In genomic region chr12:65619018-65619417, GRCh38 we compare ENCODE assay signal across 15 cellular contexts.
DNase-seq lines count a peak whose midpoint lies in the region; ATAC-seq and TF ChIP-seq lines count a peak whose summit lies in the region.
"Had no signal": no experiment of that assay in that cellular context is flagged by ENCODE, and none has a peak within 500 bp of the region (broad histone marks: within the 10 kb centered on the region; RNA-seq: fewer than 3 reads in every experiment).

No MANE protein-coding gene starts in this region.

- no peak for TF ChIP-seq POLR2A in stomach (IDR thresholded peaks at IDR 0.05)

- no peak overlapping the region for H3K4me3 Mint-ChIP-seq in stimulated activated naive CD8-positive, alpha-beta T cell treated with anti-CD3 and anti-CD28 coated beads, Interleukin-15, Interleukin-2, amounts not matched to agents 100 ng/mL and 50 ng/mL, for 24 hours
- H3K4me3 Mint-ChIP-seq: CD8-positive, alpha-beta memory T cell had no signal

- H3K27me3 ChIP-seq in Panc1 (ENCODE audit: control insufficient read depth, insufficient read depth, low read length) (no peaks in the 10 kb centered on the region), stomach (peaks cover 0 to 12% (median 0%) of the 10 kb centered on the region in 3 donors)
- H3K27me3 ChIP-seq: BE2C had no signal

- H3K27me3 Mint-ChIP-seq in stimulated activated naive CD8-positive, alpha-beta T cell treated with anti-CD3 and anti-CD28 coated beads, Interleukin-15, Interleukin-2, amounts not matched to agents 100 ng/mL and 50 ng/mL, for 24 hours = peaks cover 26% of the 10 kb centered on the region

- POLR2A ChIA-PET in Panc1 (lab: Charles Lee) = no interaction called here

- intact Hi-C loops in Panc1 (cut with micrococcal nuclease; ENCODE audit: unreplicated experiment) (no loop called here), stomach (cut with DNase I; ENCODE audit: low total_unique reads) (no loop called here)

- H3K27ac ChIP-seq in Panc1 (ENCODE audit: low read length) (peak overlapping the region; percentile 31; the same call in 1 of the 2 replicates), mesodermal cell (ENCODE audit: low read depth, low read length, severe bottlenecking) (peak overlapping the region; percentile 25), stomach (no peak overlapping the region)

- no peaks in the 10 kb centered on the region; the same call in 1 of the 2 replicates for H3K9me3 ChIP-seq in Panc1 (ENCODE audit: control insufficient read depth, insufficient read depth, low read depth, low read length)
- no peaks in the 10 kb centered on the region for H3K9me3 ChIP-seq in mesodermal cell (ENCODE audit: control insufficient read depth, low read length)
- H3K9me3 ChIP-seq in stomach = no peaks in the 10 kb centered on the region
- H3K9me3 ChIP-seq: BE2C had no signal

- peaks cover 5% of the 10 kb centered on the region for H3K4me1 Mint-ChIP-seq in stimulated activated naive CD8-positive, alpha-beta T cell treated with anti-CD3 and anti-CD28 coated beads, Interleukin-15, Interleukin-2, amounts not matched to agents 100 ng/mL and 50 ng/mL, for 24 hours (ENCODE audit: low read depth)
- H3K4me1 Mint-ChIP-seq: CD8-positive, alpha-beta memory T cell had no signal

- in situ Hi-C loops in Panc1 (cut with HindIII; ENCODE audit: low pct_unique_long_range_greater_than_20kb, low sequenced_read_pairs) = no loop called here

- BruUV-seq in Panc1 (replicated peaks; lab: Mats Ljungman, UMichigan) = no TSS peak

- no peak for DNase-seq in stimulated activated naive CD8-positive, alpha-beta T cell treated with anti-CD3 and anti-CD28 coated beads, Interleukin-15, Interleukin-2, amounts not matched to agents 100 U/mL and 50 U/mL, for 24 hours
- DNase-seq in Panc1 (ENCODE audit: low read depth, low spot score) (no peak), LoVo (ENCODE audit: low spot score) (no peak), stomach (no peak)
- DNase-seq: BE2C; CD8-positive, alpha-beta memory T cell; GF-D8; HCEC 1CT; NCI-H1092; NCI-H2227 treated with DMSO at 0.1 percent for 48 hours; NCI-H524 treated with DMSO at 0.1 percent for 48 hours; NK-92 treated with Interleukin-12 subunit alpha and Interleukin-12 subunit beta, amount 100 ng/mL, for 24 hours had no signal

- no peaks in the 10 kb centered on the region for H3K36me3 ChIP-seq in Panc1 (ENCODE audit: control insufficient read depth, insufficient read depth, low read length)
- H3K36me3 ChIP-seq in mesodermal cell (ENCODE audit: control insufficient read depth, insufficient read depth, low read length) = no peaks in the 10 kb centered on the region
- H3K36me3 ChIP-seq in stomach = no peaks in the 10 kb centered on the region
- H3K36me3 ChIP-seq: BE2C had no signal

- CTCF ChIA-PET in Panc1 (lab: Charles Lee) = no interaction called here

- TF ChIP-seq CTCF in Panc1 (IDR thresholded peaks at IDR 0.05) (no peak), stomach (IDR thresholded peaks at IDR 0.05) (no peak)

- H3K4me3 ChIP-seq in Panc1 (ENCODE audit: low read depth in 2 of 2, low read length in 2 of 2) = no peak overlapping the region
- no peak overlapping the region for H3K4me3 ChIP-seq in mesodermal cell (ENCODE audit: extremely low read depth, insufficient read depth, low read length, poor library complexity, severe bottlenecking)
- H3K4me3 ChIP-seq in stomach = no peak overlapping the region

- H3K9me3 Mint-ChIP-seq in stimulated activated naive CD8-positive, alpha-beta T cell treated with anti-CD3 and anti-CD28 coated beads, Interleukin-15, Interleukin-2, amounts not matched to agents 100 ng/mL and 50 ng/mL, for 24 hours = no peaks in the 10 kb centered on the region
- H3K9me3 Mint-ChIP-seq: CD8-positive, alpha-beta memory T cell had no signal

- no peaks in the 10 kb centered on the region for H3K4me1 ChIP-seq in Panc1 (ENCODE audit: control insufficient read depth, insufficient read depth, low read length)
- H3K4me1 ChIP-seq in mesodermal cell (ENCODE audit: control insufficient read depth, insufficient read depth, low read length, poor library complexity, severe bottlenecking) = peaks cover 19% of the 10 kb centered on the region
- no peaks in the 10 kb centered on the region for H3K4me1 ChIP-seq in stomach
- H3K4me1 ChIP-seq: BE2C had no signal

- no peak for TF ChIP-seq EP300 in stomach (IDR thresholded peaks at IDR 0.05)

- no peaks in the 10 kb centered on the region for H3K36me3 Mint-ChIP-seq in stimulated activated naive CD8-positive, alpha-beta T cell treated with anti-CD3 and anti-CD28 coated beads, Interleukin-15, Interleukin-2, amounts not matched to agents 100 ng/mL and 50 ng/mL, for 24 hours (ENCODE audit: low read depth)
- H3K36me3 Mint-ChIP-seq: CD8-positive, alpha-beta memory T cell had no signal

- 80 to 84% methylated on average over 1 to 3 of the region's 4 CpGs for WGBS in mesodermal cell (ENCODE audit: insufficient coverage in 2 of 2), 2 experiments
- 81 to 92% (median 89%) methylated on average over 4 of the region's 4 CpGs for WGBS in stomach, 5 donors

- ATAC-seq in stimulated activated naive CD8-positive, alpha-beta T cell treated with anti-CD3 and anti-CD28 coated beads, Interleukin-15, Interleukin-2, amounts not matched to agents 100 U/mL and 50 U/mL, for 24 hours = no peak
- no peak for ATAC-seq in Panc1
- no peak for ATAC-seq in HG02798 (IDR thresholded peaks at IDR 0.05; ENCODE audit: poor library complexity, unreplicated experiment)

- H3K27ac Mint-ChIP-seq in stimulated activated naive CD8-positive, alpha-beta T cell treated with anti-CD3 and anti-CD28 coated beads, Interleukin-15, Interleukin-2, amounts not matched to agents 100 ng/mL and 50 ng/mL, for 24 hours = peak overlapping the region; percentile 56
- H3K27ac Mint-ChIP-seq: CD8-positive, alpha-beta memory T cell had no signal

Comparison
In these comparisons a context has a peak if more than half of its experiments do, and no peak if none do; other contexts are left out.
1. H3K27ac ChIP-seq: peak in Panc1 (single experiment) and mesodermal cell (single experiment); none in stomach (0 of 5).